Comparison of ENCODE assay signal across 11 cellular contexts in genomic region chr10:117360994-117361667, GRCh38. TPM values are rescaled to one million over a fixed set of nuclear protein-coding genes. Genes with fewer than 3 reads are reported as not detected.
A peak's percentile ranks its signal among the peaks of the same experiment; 100 is the strongest.
DNase-seq lines count a peak whose midpoint lies in the region; ATAC-seq and TF ChIP-seq lines count a peak whose summit lies in the region.
"Had no signal": no experiment of that assay in that cellular context is flagged by ENCODE, and none has a peak within 500 bp of the region (broad histone marks: within the 10 kb centered on the region; RNA-seq: fewer than 3 reads in every experiment).

No MANE protein-coding gene starts in this region.

- no peak for TF ChIP-seq CTCF in fibroblast of lung (conservative IDR thresholded peaks at IDR 0.05 in 1 of 2, IDR thresholded peaks at IDR 0.05 in 1 of 2; ENCODE audit: low read depth in 1 of 2, low read length in 2 of 2)

- H3K79me2 ChIP-seq in ACC112 (ENCODE audit: control insufficient read depth, insufficient read depth, low read length, unreplicated experiment): peaks cover 75% of the 10 kb centered on the region
- peaks cover 39% of the 10 kb centered on the region for H3K79me2 ChIP-seq in fibroblast of lung (ENCODE audit: control insufficient read depth, insufficient read depth, low read length)

- H4K20me1 ChIP-seq in fibroblast of lung (ENCODE audit: control insufficient read depth, extremely low read depth, insufficient read depth, low read length): no peaks in the 10 kb centered on the region

- peak overlapping the region; percentile 58 for H3K27ac ChIP-seq in ACC112 (ENCODE audit: low read depth, low read length)
- no peak overlapping the region for H3K27ac ChIP-seq in fibroblast of lung (ENCODE audit: insufficient read depth, low read length)
- no peak overlapping the region for H3K27ac ChIP-seq in SJCRH30

- no peaks in the 10 kb centered on the region for H3K36me3 ChIP-seq in ACC112 (ENCODE audit: insufficient read depth, low read length)
- H3K36me3 ChIP-seq in fibroblast of lung (ENCODE audit: control insufficient read depth, insufficient read depth, low read length): no peaks in the 10 kb centered on the region
- H3K36me3 ChIP-seq in SJCRH30: no peaks in the 10 kb centered on the region

- H3K4me3 ChIP-seq in ACC112 (ENCODE audit: low read depth, low read length) (peak overlapping the region; percentile 31; the same call in 1 of the 2 replicates), fibroblast of lung (replicated peaks in 1 of 4; ENCODE audit: control extremely low read depth in 1 of 4, insufficient read depth in 1 of 4, low read depth in 3 of 4, low read length in 4 of 4) (no peak overlapping the region), SJCRH30 (no peak overlapping the region)

- ATAC-seq in GM21515 (IDR thresholded peaks at IDR 0.05; ENCODE audit: unreplicated experiment) (peak; percentile 42), HG03469 (IDR thresholded peaks at IDR 0.05; ENCODE audit: unreplicated experiment) (peak; percentile 31)

- in situ Hi-C loops in KBM-7 (cut with MboI; ENCODE audit: low pct_unique_long_range_greater_than_20kb, low sequenced_read_pairs): no loop called here

- H2AFZ ChIP-seq in ACC112 (ENCODE audit: low read length, unreplicated experiment): no peak overlapping the region
- no peak overlapping the region for H2AFZ ChIP-seq in fibroblast of lung (ENCODE audit: low read length)

- H3K9me3 ChIP-seq in fibroblast of lung (ENCODE audit: control insufficient read depth, insufficient read depth, low read depth, low read length): no peaks in the 10 kb centered on the region
- no peaks in the 10 kb centered on the region for H3K9me3 ChIP-seq in SJCRH30 (replicated peaks)

- H3K4me1 ChIP-seq in ACC112 (ENCODE audit: control insufficient read depth, insufficient read depth, low read length, unreplicated experiment) (peaks cover 62% of the 10 kb centered on the region), fibroblast of lung (ENCODE audit: control insufficient read depth, extremely low read depth, insufficient read depth, low read length) (peaks cover 6% of the 10 kb centered on the region), SJCRH30 (peaks cover 14% of the 10 kb centered on the region)

- H3K4me2 ChIP-seq in fibroblast of lung (ENCODE audit: extremely low read depth, insufficient read depth, low read length): no peak overlapping the region

- DNase-seq in fibroblast of lung (ENCODE audit: low read depth in 2 of 2): peak; percentile 31 to 42
- DNase-seq in SJCRH30: no peak
- no peak for DNase-seq in KBM-7
- DNase-seq in foreskin melanocyte: no peak
- no peak for DNase-seq in activated naive CD4-positive, alpha-beta T cell treated with Interleukin-2 at 50 U/mL for 16 hours
- DNase-seq: activated naive CD8-positive, alpha-beta T cell treated with anti-CD3 and anti-CD28 coated beads for 36 hours; glutamatergic neuron; NCI-H510A treated with DMSO at 0.1 percent for 48 hours had no signal

- H3K27me3 ChIP-seq in ACC112 (ENCODE audit: insufficient read depth, low read length) (no peaks in the 10 kb centered on the region), fibroblast of lung (ENCODE audit: control insufficient read depth, insufficient read depth, low read length) (no peaks in the 10 kb centered on the region), SJCRH30 (no peaks in the 10 kb centered on the region)

- no peak overlapping the region for H3K9ac ChIP-seq in fibroblast of lung (ENCODE audit: insufficient read depth, low read length)

RNA-seq across cellular contexts. Expression of gene PDZD8, which starts 14.1 kb away (rescaled TPM):
- 13.9 and 15.4 TPM in 2 replicates for total RNA-seq in fibroblast of lung
- 27.2 and 34.6 TPM in 2 replicates for polyA plus RNA-seq in fibroblast of lung
- polyA plus RNA-seq in fibroblast of lung (2012): 11.9 and 16.1 TPM in 2 replicates
- 5.4 and 9.7 TPM in 2 replicates for polyA minus RNA-seq in fibroblast of lung (ENCODE audit: low replicate concordance)
- total RNA-seq in SJCRH30 (2014; rRNA removed; shearing (Covaris generic)): 29.9 and 31.4 TPM in 2 replicates

Comparison
In these comparisons a context has a peak if more than half of its experiments do, and no peak if none do; other contexts are left out.
1. DNase-seq: peak in fibroblast of lung (2 of 2); none in SJCRH30 (0 of 2), KBM-7 (single experiment), foreskin melanocyte (single experiment) and activated naive CD4-positive, alpha-beta T cell treated with Interleukin-2 at 50 U/mL for 16 hours (single experiment).